Comparison of ENCODE assay signal across 26 cellular contexts in genomic region chr4:20386001-20386740, GRCh38.
"Had no signal": no experiment of that assay in that cellular context is flagged by ENCODE, and none has a peak within 500 bp of the region (broad histone marks: within the 10 kb centered on the region; RNA-seq: fewer than 3 reads in every experiment).

No MANE protein-coding gene starts in this region.

- DNase-seq: colonic mucosa; cortex of kidney; effector CD8-positive, alpha-beta T cell; effector memory CD8-positive, alpha-beta T cell; endodermal cell; erythroblast; esophagus squamous epithelium; foreskin fibroblast; foreskin melanocyte; gastrocnemius medialis; glutamatergic neuron; head of caudate nucleus; heart right ventricle; hippocampal formation; left cardiac atrium; left lung; left ventricle myocardium superior; lower lobe of right lung; mesenchymal stem cell; mucosa of descending colon; naive B cell had no signal

- H3K27ac ChIP-seq: colonic mucosa, epithelial cell of prostate, esophagus squamous epithelium, gastrocnemius medialis, heart right ventricle, left lung, lower lobe of right lung had no signal

- FAIRE-seq: endometrium, islet of Langerhans, keratinocyte had no signal

- H3K4me1 ChIP-seq: colonic mucosa, esophagus squamous epithelium, gastrocnemius medialis, heart right ventricle, left lung, lower lobe of right lung had no signal

- H3K36me3 ChIP-seq: colonic mucosa, esophagus squamous epithelium, gastrocnemius medialis, heart right ventricle, left lung, lower lobe of right lung had no signal

- H3K9me3 ChIP-seq: colonic mucosa, esophagus squamous epithelium, gastrocnemius medialis, heart right ventricle, left lung, lower lobe of right lung, mucosa of descending colon had no signal

- H3K4me3 ChIP-seq: colonic mucosa, esophagus squamous epithelium, gastrocnemius medialis, heart right ventricle, left lung, lower lobe of right lung, mucosa of descending colon had no signal

- H3K27me3 ChIP-seq: colonic mucosa, esophagus squamous epithelium, gastrocnemius medialis, heart right ventricle, left lung had no signal

- ATAC-seq: effector memory CD8-positive, alpha-beta T cell; esophagus mucosa; gastrocnemius medialis; heart right ventricle; left cardiac atrium; left lung; left ventricle myocardium superior; lower lobe of right lung; mucosa of descending colon had no signal
